In genomic region chr14:99424306-99424877, GRCh38 we compare ENCODE assay signal across 16 cellular contexts. TPM values are rescaled to one million over a fixed set of nuclear protein-coding genes. Genes with fewer than 3 reads are reported as not detected.
DNase-seq lines count a peak whose midpoint lies in the region; ATAC-seq and TF ChIP-seq lines count a peak whose summit lies in the region.
"Had no signal": no experiment of that assay in that cellular context is flagged by ENCODE, and none has a peak within 500 bp of the region (broad histone marks: within the 10 kb centered on the region; RNA-seq: fewer than 3 reads in every experiment).

No MANE protein-coding gene starts in this region.

- TF ChIP-seq CTCF in activated B cell treated with CpG ODN at 0.5 μM for 24 hours (IDR thresholded peaks at IDR 0.05) (no peak), gastrocnemius medialis (IDR thresholded peaks at IDR 0.05 in 4 of 5, conservative IDR thresholded peaks at IDR 0.05 in 1 of 5) (no peak)

- H3K27me3 Mint-ChIP-seq in activated T-cell treated with anti-CD3 and anti-CD28 coated beads, Interleukin-2, amount 50 U/mL, for 72 hours (ENCODE audit: low read depth): no peaks in the 10 kb centered on the region
- H3K27me3 Mint-ChIP-seq in activated B cell treated with CpG ODN at 0.5 μM for 24 hours: no peaks in the 10 kb centered on the region

- POLR2A ChIA-PET in activated B cell treated with CpG ODN at 0.5 μM for 24 hours (lab: Charles Lee): no interaction called here

- TF ChIP-seq POLR2A in gastrocnemius medialis (IDR thresholded peaks at IDR 0.05): no peak

- peak overlapping the region; percentile 63 for H3K27ac Mint-ChIP-seq in activated T-cell treated with anti-CD3 and anti-CD28 coated beads, Interleukin-2, amount 50 U/mL, for 72 hours
- peak overlapping the region; percentile 33 for H3K27ac Mint-ChIP-seq in activated B cell treated with CpG ODN at 0.5 μM for 24 hours

- no peak overlapping the region for H3K4me3 ChIP-seq in gastrocnemius medialis
- H3K4me3 ChIP-seq: A549, adrenal gland, right atrium auricular region had no signal

- peak overlapping the region; percentile 47 to 73 (median 62) for H3K27ac ChIP-seq in gastrocnemius medialis
- H3K27ac ChIP-seq: A549, adrenal gland, right atrium auricular region had no signal

- peaks cover 0 to 23% of the 10 kb centered on the region in 2 donors for H3K36me3 ChIP-seq in gastrocnemius medialis
- H3K36me3 ChIP-seq: adrenal gland had no signal

- H3K9me3 Mint-ChIP-seq in activated T-cell treated with anti-CD3 and anti-CD28 coated beads, Interleukin-2, amount 50 U/mL, for 72 hours: peaks cover 3 to 7% of the 10 kb centered on the region in 2 donors
- peaks cover 8% of the 10 kb centered on the region for H3K9me3 Mint-ChIP-seq in activated B cell treated with CpG ODN at 0.5 μM for 24 hours

- no peak for DNase-seq in activated T-cell treated with anti-CD3 and anti-CD28 coated beads, Interleukin-2, amount 50 U/mL, for 72 hours
- DNase-seq in activated T-cell treated with anti-CD3 and anti-CD28 coated beads, Interleukin-2, amount 50 U/mL, for 1 hour: no peak
- DNase-seq in activated B cell treated with CpG ODN at 0.5 μM for 24 hours (no peak), islet precursor cell (peak; percentile 88), gastrocnemius medialis (no peak), retina (no peak)
- DNase-seq: activated CD8-positive, alpha-beta memory T cell treated with anti-CD3 and anti-CD28 coated beads, Interleukin-2, amount 50 U/mL, for 48 hours; adrenal gland; left ventricle myocardium superior; MM.1S; NCI-H774 had no signal

- peaks cover 14 to 22% of the 10 kb centered on the region in 2 donors for H3K36me3 Mint-ChIP-seq in activated T-cell treated with anti-CD3 and anti-CD28 coated beads, Interleukin-2, amount 50 U/mL, for 72 hours (ENCODE audit: insufficient read depth in 2 of 2)
- H3K36me3 Mint-ChIP-seq in activated B cell treated with CpG ODN at 0.5 μM for 24 hours (ENCODE audit: low read depth): peaks cover 43% of the 10 kb centered on the region

- no peak overlapping the region for H3K4me3 Mint-ChIP-seq in activated T-cell treated with anti-CD3 and anti-CD28 coated beads, Interleukin-2, amount 50 U/mL, for 72 hours
- no peak overlapping the region for H3K4me3 Mint-ChIP-seq in activated B cell treated with CpG ODN at 0.5 μM for 24 hours

- H3K4me1 ChIP-seq in gastrocnemius medialis: peaks cover 27 to 36% of the 10 kb centered on the region in 2 donors
- H3K4me1 ChIP-seq: adrenal gland had no signal

- intact Hi-C loops in activated B cell treated with CpG ODN at 0.5 μM for 24 hours (cut with micrococcal nuclease): no loop called here
- intact Hi-C loops in gastrocnemius medialis (cut with DNase I; ENCODE audit: low total_unique reads): no loop called here

- no peak for ATAC-seq in activated T-cell treated with anti-CD3 and anti-CD28 coated beads, Interleukin-2, amount 50 U/mL, for 72 hours (replicated peaks in 1 of 2)
- ATAC-seq in activated B cell treated with CpG ODN at 0.5 μM for 24 hours (ENCODE audit: low read depth) (no peak), gastrocnemius medialis (peak in 1 of 2 donors; percentile 5), HG03378 (IDR thresholded peaks at IDR 0.05; ENCODE audit: unreplicated experiment) (no peak), HG02870 (IDR thresholded peaks at IDR 0.05; ENCODE audit: unreplicated experiment) (no peak)
- ATAC-seq: A549; activated CD4-positive, CD25-positive, alpha-beta regulatory T cell treated with anti-CD3 and anti-CD28 coated beads, Interleukin-2, amount 50 U/mL, for 24 hours had no signal

- in situ Hi-C loops in gastrocnemius medialis (cut with MboI; ENCODE audit: low sequenced_read_pairs in 4 of 4): no loop called here

- peaks cover 0 to 10% (median 0%) of the 10 kb centered on the region in 3 donors for H3K9me3 ChIP-seq in gastrocnemius medialis
- H3K9me3 ChIP-seq: A549, adrenal gland had no signal

- CTCF ChIA-PET in activated B cell treated with CpG ODN at 0.5 μM for 24 hours (lab: Charles Lee): interaction anchor here (1.8 kb wide), 1 partner anchor 8 kb away, joined by 5 read pairs; no protein-coding TSS in a partner anchor

- H3K27me3 ChIP-seq in gastrocnemius medialis: no peaks in the 10 kb centered on the region
- H3K27me3 ChIP-seq: adrenal gland, right atrium auricular region had no signal

- peaks cover 17% of the 10 kb centered on the region for H3K4me1 Mint-ChIP-seq in activated T-cell treated with anti-CD3 and anti-CD28 coated beads, Interleukin-2, amount 50 U/mL, for 72 hours (ENCODE audit: low read depth)
- peaks cover 33% of the 10 kb centered on the region for H3K4me1 Mint-ChIP-seq in activated B cell treated with CpG ODN at 0.5 μM for 24 hours

RNA-seq across cellular contexts. Expression of gene SETD3, which starts 56.3 kb away (rescaled TPM):
- 10 to 100 TPM; 48.0 to 49.6 TPM for total RNA-seq in activated T-cell treated with anti-CD3 and anti-CD28 coated beads, Interleukin-2, amount 50 U/mL, for 72 hours
- total RNA-seq in activated B cell treated with CpG ODN at 0.5 μM for 24 hours (31.9 and 33.2 TPM in 2 replicates), gastrocnemius medialis (100 to 1,000 TPM; 116 to 170 (median 117) TPM)

RNA-seq across cellular contexts. Expression of gene CCNK, which starts 56.8 kb away (rescaled TPM):
- 10 to 100 TPM; 86.1 to 88.5 TPM for total RNA-seq in activated T-cell treated with anti-CD3 and anti-CD28 coated beads, Interleukin-2, amount 50 U/mL, for 72 hours
- total RNA-seq in activated B cell treated with CpG ODN at 0.5 μM for 24 hours (76.7 and 79.2 TPM in 2 replicates), gastrocnemius medialis (10 to 100 TPM; 15.0 to 35.3 (median 19.1) TPM)
